ENCODE assay signal across 24 cellular contexts in genomic region chr4:14896656-14897175, GRCh38.
"Had no signal": no experiment of that assay in that cellular context is flagged by ENCODE, and none has a peak within 500 bp of the region (broad histone marks: within the 10 kb centered on the region; RNA-seq: fewer than 3 reads in every experiment).

No MANE protein-coding gene starts in this region.

- ATAC-seq: activated CD4-positive, CD25-positive, alpha-beta regulatory T cell treated with anti-CD3 and anti-CD28 coated beads, Interleukin-2, amount 50 U/mL, for 24 hours; activated CD8-positive, alpha-beta T cell treated with anti-CD3 and anti-CD28 coated beads for 36 hours; activated naive CD8-positive, alpha-beta T cell treated with anti-CD3 and anti-CD28 coated beads, Interleukin-2, amount 50 U/mL, for 24 hours; activated T-cell treated with anti-CD3 and anti-CD28 coated beads, Interleukin-2, amount 50 U/mL, for 4 hours; gastroesophageal sphincter had no signal

- DNase-seq: activated B cell treated with CpG ODN at 0.5 μM for 24 hours; activated CD4-positive, alpha-beta T cell treated with anti-CD3 and anti-CD28 coated beads for 48 hours; activated CD4-positive, alpha-beta T cell treated with anti-CD3 and anti-CD28 coated beads, Interleukin-2, amount 50 U/mL, for 1 hour; activated CD4-positive, alpha-beta T cell treated with anti-CD3 and anti-CD28 coated beads, Interleukin-2, amount 50 U/mL, for 48 hours; activated CD8-positive, alpha-beta memory T cell treated with anti-CD3 and anti-CD28 coated beads for 24 hours; activated CD8-positive, alpha-beta T cell treated with anti-CD3 and anti-CD28 coated beads for 36 hours; activated effector memory CD4-positive, alpha-beta T cell treated with anti-CD3 and anti-CD28 coated beads, Interleukin-2, amount 50 U/mL, for 16 hours; activated naive CD4-positive, alpha-beta T cell treated with anti-CD3 and anti-CD28 coated beads for 36 hours; activated naive CD8-positive, alpha-beta T cell treated with anti-CD3 and anti-CD28 coated beads for 36 hours; activated naive CD8-positive, alpha-beta T cell treated with anti-CD3 and anti-CD28 coated beads, Interleukin-2, amount 50 U/mL, for 24 hours; activated T-cell treated with anti-CD3 and anti-CD28 coated beads, Interleukin-2, amount 50 U/mL, for 4 hours; adrenal gland; amygdala; dorsolateral prefrontal cortex; effector memory CD4-positive, alpha-beta T cell; endodermal cell; foreskin melanocyte; T-helper 2 cell; WERI-Rb-1 had no signal

- H3K36me3 ChIP-seq: adrenal gland, ascending aorta, esophagus muscularis mucosa, gastroesophageal sphincter, WERI-Rb-1 had no signal

- H3K27ac ChIP-seq: adrenal gland, ascending aorta, coronary artery, dorsolateral prefrontal cortex, esophagus muscularis mucosa, gastroesophageal sphincter, WERI-Rb-1 had no signal

- H3K27me3 ChIP-seq: adrenal gland, ascending aorta, esophagus muscularis mucosa, gastroesophageal sphincter had no signal

- H3K4me1 ChIP-seq: adrenal gland, ascending aorta, esophagus muscularis mucosa, gastroesophageal sphincter had no signal

- H3K4me3 ChIP-seq: adrenal gland, ascending aorta, coronary artery, dorsolateral prefrontal cortex, esophagus muscularis mucosa, gastroesophageal sphincter had no signal

- H3K9me3 ChIP-seq: adrenal gland, ascending aorta, esophagus muscularis mucosa, gastroesophageal sphincter had no signal
